Comparison of ENCODE assay signal across 24 cellular contexts in the genomic region with DNA sequence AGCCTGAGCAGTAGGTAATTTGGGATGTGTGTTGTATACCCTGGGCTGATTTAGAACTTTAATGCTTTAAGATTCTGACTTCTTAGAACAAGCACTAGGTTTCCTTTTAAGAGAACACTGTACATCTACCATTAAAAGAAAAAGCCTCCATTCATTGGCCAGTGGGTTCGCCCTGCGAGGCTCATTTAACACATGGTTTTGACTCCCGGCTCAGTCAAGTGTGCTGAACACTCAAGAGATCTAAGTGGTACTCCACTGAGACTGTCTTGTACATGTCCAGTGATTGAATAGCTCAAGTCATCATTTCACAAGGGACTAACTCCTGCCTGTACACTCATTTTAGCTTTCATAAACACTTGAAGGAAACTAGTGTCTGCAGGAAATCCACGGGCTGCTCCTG.
"Had no signal": no experiment of that assay in that cellular context is flagged by ENCODE, and none has a peak within 500 bp of the region (broad histone marks: within the 10 kb centered on the region; RNA-seq: fewer than 3 reads in every experiment).

No MANE protein-coding gene starts in this region.

- H3K9me3 Mint-ChIP-seq: activated CD4-positive, alpha-beta memory T cell treated with anti-CD3 and anti-CD28 coated beads, Interleukin-2, amount 10 ng/mL, durations not matched to agents 7 days and 5 days; activated naive CD4-positive, alpha-beta T cell treated with anti-CD3 and anti-CD28 coated beads, Interleukin-2, amount 50 U/mL, for 24 hours; activated T-helper 1 cell treated with anti-CD3 and anti-CD28 coated beads, Interleukin-12 subunit alpha, Interleukin-12 subunit beta, Interleukin-2, Interleukin-4 antibody, amounts not matched to agents 30 ng/mL and 10 ng/mL and 1 ng/mL, durations not matched to agents 14 hours and 24 hours and 36 hours had no signal

- ATAC-seq: activated CD4-positive, alpha-beta T cell treated with anti-CD3 and anti-CD28 coated beads for 36 hours; Panc1; Right ventricle myocardium inferior had no signal

- H3K27ac Mint-ChIP-seq: activated CD4-positive, alpha-beta memory T cell treated with anti-CD3 and anti-CD28 coated beads, Interleukin-2, amount 10 ng/mL, durations not matched to agents 7 days and 5 days; activated CD4-positive, alpha-beta T cell treated with anti-CD3 and anti-CD28 coated beads for 36 hours; activated naive CD4-positive, alpha-beta T cell treated with anti-CD3 and anti-CD28 coated beads, Interleukin-2, amount 50 U/mL, for 24 hours; activated T-helper 1 cell treated with anti-CD3 and anti-CD28 coated beads, Interleukin-12 subunit alpha, Interleukin-12 subunit beta, Interleukin-2, Interleukin-4 antibody, amounts not matched to agents 30 ng/mL and 10 ng/mL and 1 ng/mL, durations not matched to agents 14 hours and 24 hours and 36 hours had no signal

- H3K27me3 Mint-ChIP-seq: activated CD4-positive, alpha-beta memory T cell treated with anti-CD3 and anti-CD28 coated beads, Interleukin-2, amount 10 ng/mL, durations not matched to agents 7 days and 5 days; activated CD4-positive, alpha-beta T cell treated with anti-CD3 and anti-CD28 coated beads for 36 hours; activated naive CD4-positive, alpha-beta T cell treated with anti-CD3 and anti-CD28 coated beads, Interleukin-2, amount 50 U/mL, for 24 hours had no signal

- H3K4me3 Mint-ChIP-seq: activated CD4-positive, alpha-beta memory T cell treated with anti-CD3 and anti-CD28 coated beads, Interleukin-2, amount 10 ng/mL, durations not matched to agents 7 days and 5 days; activated CD4-positive, alpha-beta T cell treated with anti-CD3 and anti-CD28 coated beads for 36 hours; activated naive CD4-positive, alpha-beta T cell treated with anti-CD3 and anti-CD28 coated beads, Interleukin-2, amount 50 U/mL, for 24 hours; activated T-helper 1 cell treated with anti-CD3 and anti-CD28 coated beads, Interleukin-12 subunit alpha, Interleukin-12 subunit beta, Interleukin-2, Interleukin-4 antibody, amounts not matched to agents 30 ng/mL and 10 ng/mL and 1 ng/mL, durations not matched to agents 14 hours and 24 hours and 36 hours had no signal

- DNase-seq: activated CD4-positive, alpha-beta memory T cell treated with anti-CD3 and anti-CD28 coated beads, Interleukin-2, amount 10 ng/mL, durations not matched to agents 7 days and 5 days; activated CD4-positive, alpha-beta T cell treated with anti-CD3 and anti-CD28 coated beads for 36 hours; activated CD4-positive, alpha-beta T cell treated with anti-CD3 and anti-CD28 coated beads, Interleukin-2, amount 50 U/mL, for 1 hour; activated effector memory CD4-positive, alpha-beta T cell treated with Interleukin-2 at 50 U/mL for 16 hours; activated naive CD4-positive, alpha-beta T cell; brain microvascular endothelial cell; cerebellar nuclear complex; NCI-H1092; NCI-H1417 treated with DMSO at 0.1 percent for 48 hours; NCI-H1694; NCI-H2081; NCI-H2171; NCI-H345; NCI-H510A; NCI-H526 treated with DMSO at 0.1 percent for 48 hours; NCI-H82; RPMI8226; SK-N-SH; T-helper 1 cell; WERI-Rb-1 had no signal
